In the genomic region with DNA sequence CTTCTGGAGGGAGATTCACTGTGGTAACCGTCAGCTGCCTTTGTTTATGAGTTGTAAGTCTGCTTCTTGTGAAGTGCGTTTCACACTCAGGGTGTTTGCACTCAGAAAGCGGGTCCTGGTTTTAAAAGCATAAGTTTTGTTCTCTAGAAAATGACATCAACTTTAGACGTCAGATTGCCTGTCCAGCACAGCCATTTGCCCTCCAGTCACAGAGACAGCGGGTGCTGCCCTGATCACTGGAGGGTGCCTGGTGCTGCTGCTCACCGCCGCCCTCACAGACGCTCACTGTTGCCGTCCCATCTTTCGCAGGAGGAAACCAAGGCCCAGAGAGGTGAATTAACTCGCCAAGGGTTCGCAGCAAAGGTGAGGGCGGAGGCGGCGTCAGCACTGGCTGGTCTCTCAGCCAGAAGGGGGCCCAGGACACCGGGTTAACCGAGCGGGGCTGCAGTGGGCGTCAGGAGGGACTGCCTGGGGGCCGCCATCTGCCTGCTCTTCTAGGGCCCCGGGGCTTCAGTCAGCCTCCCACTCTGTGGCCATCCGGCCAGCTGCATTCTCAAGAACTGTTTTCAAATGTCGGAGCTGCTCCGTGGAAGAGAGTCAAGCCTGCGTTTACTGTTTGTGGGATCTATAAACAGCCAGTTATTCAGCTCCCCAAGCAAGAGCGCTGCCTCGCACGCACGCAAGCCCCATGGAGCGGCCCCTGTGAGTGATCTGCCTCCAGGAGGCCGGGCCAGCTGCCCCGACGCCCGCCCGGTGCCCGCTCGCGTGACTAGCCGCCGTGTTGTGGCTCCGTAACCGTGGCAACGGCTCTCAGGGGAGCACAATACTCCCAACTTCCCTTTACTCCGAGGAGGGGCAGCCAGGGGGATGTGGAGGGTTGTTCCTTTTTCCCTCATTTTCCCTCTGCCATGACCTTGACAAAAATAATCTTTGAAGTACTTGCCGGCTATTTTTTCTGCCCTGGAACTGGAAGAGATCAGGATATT, we compare ENCODE assay signal across 8 cellular contexts. TPM values are rescaled to one million over a fixed set of nuclear protein-coding genes. Genes with fewer than 3 reads are reported as not detected.
DNase-seq lines count a peak whose midpoint lies in the region; ATAC-seq and TF ChIP-seq lines count a peak whose summit lies in the region.

No MANE protein-coding gene starts in this region.

- H3K9me3 ChIP-seq in IMR-90 (ENCODE audit: control insufficient read depth, insufficient read depth, low read length), result no peaks in the 10 kb centered on the region
- no peaks in the 10 kb centered on the region for H3K9me3 ChIP-seq in iPS-20b (ENCODE audit: insufficient read depth, low read depth, low read length)
- no peaks in the 10 kb centered on the region for H3K9me3 ChIP-seq in skeletal muscle tissue (ENCODE audit: control insufficient read depth in 3 of 3, low read length in 3 of 3)

- H3K4me1 ChIP-seq in IMR-90 (ENCODE audit: control insufficient read depth, insufficient read depth, low read length) (peaks cover 45% of the 10 kb centered on the region), iPS-20b (ENCODE audit: insufficient read depth, low read length) (no peaks in the 10 kb centered on the region), skeletal muscle tissue (ENCODE audit: control insufficient read depth in 3 of 3, insufficient read depth in 3 of 3, low read length in 3 of 3) (peaks cover 10 to 13% (median 12%) of the 10 kb centered on the region in 3 donors)

- H3K27ac ChIP-seq in IMR-90 (ENCODE audit: insufficient read depth, low read length) (peak overlapping the region; percentile 99), angular gyrus (ENCODE audit: low read depth, low read length) (peak overlapping the region; percentile 45), iPS-20b (ENCODE audit: low read length) (no peak overlapping the region), skeletal muscle tissue (ENCODE audit: low read depth, low read length) (peak overlapping the region; percentile 19)

- peak overlapping the region; percentile 79 for H2AFZ ChIP-seq in IMR-90 (replicated peaks; ENCODE audit: low read length, poor library complexity)

- no peaks in the 10 kb centered on the region for H3K27me3 ChIP-seq in IMR-90 (ENCODE audit: control insufficient read depth, insufficient read depth, low read length)
- H3K27me3 ChIP-seq in iPS-20b (ENCODE audit: insufficient read depth, low read length), result peaks cover 27% of the 10 kb centered on the region; the same call in 1 of the 2 replicates
- H3K27me3 ChIP-seq in skeletal muscle tissue (ENCODE audit: control insufficient read depth in 3 of 3, insufficient read depth in 3 of 3, low read length in 3 of 3), result peaks cover 20 to 32% (median 25%) of the 10 kb centered on the region in 3 donors

- H3K9me1 ChIP-seq in IMR-90 (ENCODE audit: insufficient read depth, low read length), result peaks cover 27% of the 10 kb centered on the region

- peak overlapping the region; percentile 99 for H2BK15ac ChIP-seq in IMR-90 (ENCODE audit: low read depth, low read length)

- H2BK120ac ChIP-seq in IMR-90 (ENCODE audit: low read depth, low read length), result peak overlapping the region; percentile 99

- DNase-seq in IMR-90 (peak; percentile 98), OCI-M1 (lab: John Stamatoyannopoulos, UW) (peak; percentile 97), midbrain (lab: John Stamatoyannopoulos, UW) (no peak)

- peak overlapping the region; percentile 86 for H3K9ac ChIP-seq in IMR-90 (ENCODE audit: low read depth, low read length)
- peak overlapping the region; percentile 45; the same call in 1 of the 2 replicates for H3K9ac ChIP-seq in iPS-20b (ENCODE audit: low read depth, low read length)
- peak overlapping the region in 1 of 3 donors; percentile 5 for H3K9ac ChIP-seq in skeletal muscle tissue (ENCODE audit: low read depth in 1 of 3, low read length in 3 of 3)

- H3K18ac ChIP-seq in IMR-90 (ENCODE audit: low read depth, low read length), result peak overlapping the region; percentile 99

- peak overlapping the region; percentile 100 for H2AK5ac ChIP-seq in IMR-90 (ENCODE audit: low read depth, low read length)

- peak overlapping the region; percentile 100 for H4K91ac ChIP-seq in IMR-90 (ENCODE audit: insufficient read depth, low read depth, low read length)

- TF ChIP-seq CTCF in IMR-90 (conservative IDR thresholded peaks at IDR 0.05; ENCODE audit: low read depth, low read length), result 0 out of 2 replicates have a peak, but pooled peaks have one; percentile 8

- BruUV-seq in IMR-90 (replicated peaks; lab: Mats Ljungman, UMichigan), result no TSS peak

- dilution Hi-C loops in IMR-90 (cut with HindIII; ENCODE audit: low sequenced_read_pairs, unreplicated experiment), result no loop called here

- H2BK20ac ChIP-seq in IMR-90 (ENCODE audit: low read depth, low read length), result peak overlapping the region; percentile 98

- TF ChIP-seq RAD21 in IMR-90 (IDR thresholded peaks at IDR 0.05; ENCODE audit: low read length), result no peak

- H3K23ac ChIP-seq in IMR-90 (ENCODE audit: low read depth, low read length), result peak overlapping the region; percentile 98

- CTCF ChIA-PET in IMR-90 (lab: Yijun Ruan, JAX), result no interaction called here

- peak; percentile 90; the same call in 1 of the 2 replicates for TF ChIP-seq POLR2A in IMR-90 (IDR thresholded peaks at IDR 0.05; ENCODE audit: low read depth, low read length)

- peak overlapping the region; percentile 96 for H2AK9ac ChIP-seq in IMR-90 (replicated peaks; ENCODE audit: low read depth, low read length, poor library complexity)

- H3K79me1 ChIP-seq in IMR-90 (ENCODE audit: low read depth in 1 of 2, low read length in 2 of 2), result peaks cover 38 to 64% of the 10 kb centered on the region in 2 experiments

- H3K36me3 ChIP-seq in IMR-90 (ENCODE audit: control insufficient read depth, insufficient read depth, low read length) (peaks cover 15% of the 10 kb centered on the region), iPS-20b (ENCODE audit: insufficient read depth, low read depth, low read length) (no peaks in the 10 kb centered on the region), skeletal muscle tissue (ENCODE audit: control insufficient read depth in 3 of 3, insufficient read depth in 3 of 3, low read length in 3 of 3) (no peaks in the 10 kb centered on the region)

- peak overlapping the region; percentile 2; the same call in 1 of the 2 replicates for H3K4me3 ChIP-seq in GM08714 (ENCODE audit: low read length)
- no peak overlapping the region for H3K4me3 ChIP-seq in IMR-90 (ENCODE audit: insufficient read depth, low read depth, low read length)
- peak overlapping the region; percentile 31; the same call in 1 of the 2 replicates for H3K4me3 ChIP-seq in iPS-20b (ENCODE audit: low read length)
- peak overlapping the region; percentile 6 to 41 (median 38) for H3K4me3 ChIP-seq in skeletal muscle tissue (ENCODE audit: low read length in 3 of 3)

- in situ Hi-C loops in IMR-90 (cut with MboI; ENCODE audit: low sequenced_read_pairs), result no loop called here

- peak overlapping the region; percentile 95 for H3K14ac ChIP-seq in IMR-90 (replicated peaks; ENCODE audit: low read depth, low read length)

- POLR2A ChIA-PET in IMR-90 (lab: Charles Lee; ENCODE audit: unreplicated experiment), result no interaction called here

- peak overlapping the region; percentile 75 for H3K4me2 ChIP-seq in IMR-90 (ENCODE audit: low read depth, low read length)

- 51% methylated on average over 17 of the region's 45 CpGs; no CpG with 5 or more reads in 1 of the 2 experiments for whole genome bisulfite sequencing in IMR-90 (ENCODE audit: extremely low coverage in 2 of 2, insufficient read length in 1 of 2), 2 experiments

- intact Hi-C loops in IMR-90 (cut with micrococcal nuclease), result loop anchor here (1.0 kb wide), 1 partner anchor 31 kb away; no protein-coding TSS in a partner anchor

- H4K8ac ChIP-seq in IMR-90 (ENCODE audit: low read depth in 2 of 2, low read length in 2 of 2), result peak overlapping the region; percentile 99

- ATAC-seq in GM21723 (IDR thresholded peaks at IDR 0.05; ENCODE audit: unreplicated experiment) (peak; percentile 77), IMR-90 (ENCODE audit: low read depth) (peak; percentile 81)

- peak overlapping the region; percentile 98 for H3K56ac ChIP-seq in IMR-90 (ENCODE audit: extremely low read depth, insufficient read depth, low read length)

- H2BK5ac ChIP-seq in IMR-90 (ENCODE audit: low read depth, low read length, poor library complexity, severe bottlenecking), result peak overlapping the region; percentile 100

- H4K5ac ChIP-seq in IMR-90 (ENCODE audit: low read depth, low read length), result peak overlapping the region; percentile 100

- H3K4ac ChIP-seq in IMR-90 (ENCODE audit: low read depth, low read length), result peak overlapping the region; percentile 100

- H4K20me1 ChIP-seq in IMR-90 (ENCODE audit: insufficient read depth, low read length), result no peaks in the 10 kb centered on the region; the same call in 1 of the 2 replicates

TF ChIP-seq in IMR-90, 13 proteins besides CTCF, POLR2A, EP300 and RAD21 (continues in another document):
- TF ChIP-seq RCOR1 (IDR thresholded peaks at IDR 0.05; ENCODE audit: insufficient replicate concordance, low read length), result no peak
- no peak; the same call in 1 of the 2 replicates for TF ChIP-seq SMC3 (IDR thresholded peaks at IDR 0.05; ENCODE audit: low read depth, low read length)
- TF ChIP-seq CEBPB (IDR thresholded peaks at IDR 0.05; ENCODE audit: low read depth, low read length), result no peak
- peak; percentile 99 for TF ChIP-seq BHLHE40 (IDR thresholded peaks at IDR 0.05; ENCODE audit: low read depth, low read length)
- peak; percentile 15; the same call in 1 of the 2 replicates for TF ChIP-seq NFE2L2 (IDR thresholded peaks at IDR 0.05; ENCODE audit: low read depth, low read length)
- TF ChIP-seq MAFK (IDR thresholded peaks at IDR 0.05; ENCODE audit: low read depth, low read length), result no peak
- TF ChIP-seq MAZ (IDR thresholded peaks at IDR 0.05; ENCODE audit: borderline replicate concordance, low read depth, low read length), result peak; percentile 95
- TF ChIP-seq FOS (IDR thresholded peaks at IDR 0.05; ENCODE audit: low read depth, low read length), result peak; percentile 66; the same call in 1 of the 2 replicates
- TF ChIP-seq ELK1 (IDR thresholded peaks at IDR 0.05; ENCODE audit: borderline replicate concordance, low read depth, low read length), result no peak
- peak; percentile 27; the same call in 1 of the 2 replicates for TF ChIP-seq MXI1 (IDR thresholded peaks at IDR 0.05; ENCODE audit: borderline replicate concordance, low read depth, low read length)

RNA-seq across cellular contexts. Expression of gene EXOC3, which starts 43.4 kb away (rescaled TPM):
- total RNA-seq in IMR-90 (2012; rRNA removed) (47.5 and 50.8 TPM in 2 replicates), skeletal muscle tissue (29.2 TPM)
- polyA plus RNA-seq in IMR-90 (2012; rRNA removed), result 34.0 and 35.1 TPM in 2 replicates
- polyA plus RNA-seq in IMR-90 (2012; cell fraction: cytosol; rRNA removed), result 15.1 and 18.7 TPM in 2 replicates
- 108 and 144 TPM in 2 replicates for polyA plus RNA-seq in IMR-90 (2012; cell fraction: nucleus; rRNA removed; ENCODE audit: low replicate concordance)
